10 cellular contexts compared by ENCODE assay signal in genomic region chr6:41200296-41200900, GRCh38. TPM values are rescaled to one million over a fixed set of nuclear protein-coding genes. Genes with fewer than 3 reads are reported as not detected.
DNase-seq lines count a peak whose midpoint lies in the region; ATAC-seq and TF ChIP-seq lines count a peak whose summit lies in the region.
"Had no signal": no experiment of that assay in that cellular context is flagged by ENCODE, and none has a peak within 500 bp of the region (broad histone marks: within the 10 kb centered on the region; RNA-seq: fewer than 3 reads in every experiment).

No MANE protein-coding gene starts in this region.

- H3K4me1 Mint-ChIP-seq in stimulated activated naive CD8-positive, alpha-beta T cell treated with anti-CD3 and anti-CD28 coated beads, Interleukin-15, Interleukin-2, amounts not matched to agents 100 ng/mL and 50 ng/mL, for 24 hours (ENCODE audit: low read depth): peaks cover 53% of the 10 kb centered on the region

- no peaks in the 10 kb centered on the region for H3K27me3 Mint-ChIP-seq in stimulated activated naive CD8-positive, alpha-beta T cell treated with anti-CD3 and anti-CD28 coated beads, Interleukin-15, Interleukin-2, amounts not matched to agents 100 ng/mL and 50 ng/mL, for 24 hours

- H3K9me3 ChIP-seq in Peyer's patch (no peaks in the 10 kb centered on the region), left lung (no peaks in the 10 kb centered on the region)

- no peaks in the 10 kb centered on the region for H3K9me3 Mint-ChIP-seq in stimulated activated naive CD8-positive, alpha-beta T cell treated with anti-CD3 and anti-CD28 coated beads, Interleukin-15, Interleukin-2, amounts not matched to agents 100 ng/mL and 50 ng/mL, for 24 hours

- no peaks in the 10 kb centered on the region for H3K36me3 ChIP-seq in Peyer's patch
- no peaks in the 10 kb centered on the region for H3K36me3 ChIP-seq in left lung

- H3K4me3 ChIP-seq in Peyer's patch (peak overlapping the region in 1 of 4 donors; percentile 5), left lung (peak overlapping the region in 1 of 2 donors; percentile 16)

- intact Hi-C loops in left lung (cut with DNase I): no loop called here

- H3K4me1 ChIP-seq in Peyer's patch: peaks cover 0 to 15% (median 5%) of the 10 kb centered on the region in 4 donors
- peaks cover 0 to 33% of the 10 kb centered on the region in 2 donors for H3K4me1 ChIP-seq in left lung

- no peak for TF ChIP-seq POLR2A in Peyer's patch (IDR thresholded peaks at IDR 0.05)

- H3K27ac ChIP-seq in Peyer's patch (peak overlapping the region; percentile 6 to 75 (median 54)), left lung (peak overlapping the region; percentile 44 to 96)
- H3K27ac ChIP-seq: 22Rv1 had no signal

- H3K27me3 ChIP-seq in Peyer's patch (no peaks in the 10 kb centered on the region), left lung (no peaks in the 10 kb centered on the region)

- H3K27ac Mint-ChIP-seq in stimulated activated naive CD8-positive, alpha-beta T cell treated with anti-CD3 and anti-CD28 coated beads, Interleukin-15, Interleukin-2, amounts not matched to agents 100 ng/mL and 50 ng/mL, for 24 hours: peak overlapping the region; percentile 89

- TF ChIP-seq CTCF in Peyer's patch (IDR thresholded peaks at IDR 0.05): no peak
- TF ChIP-seq CTCF in left lung (IDR thresholded peaks at IDR 0.05): no peak

- DNase-seq in DMS 273 (lab: John Stamatoyannopoulos, UW; ENCODE audit: unreplicated experiment) (peak; percentile 9), DMS 273 treated with DMSO at 0.1 percent for 48 hours (lab: John Stamatoyannopoulos, UW) (no peak), Peyer's patch (peak in 2 of 3 donors; percentile 61 to 64), left lung (peak in 1 of 2 donors; percentile 59), GOT3 (lab: John Stamatoyannopoulos, UW) (no peak), NCI-H1092 (lab: John Stamatoyannopoulos, UW) (no peak)
- peak; percentile 29 for DNase-seq in activated T-helper 9 cell treated with anti-CD3 and anti-CD28 coated beads, Interleukin-2, amount 50 U/mL, for 16 hours (ENCODE audit: low read depth)

- H3K36me3 Mint-ChIP-seq in stimulated activated naive CD8-positive, alpha-beta T cell treated with anti-CD3 and anti-CD28 coated beads, Interleukin-15, Interleukin-2, amounts not matched to agents 100 ng/mL and 50 ng/mL, for 24 hours (ENCODE audit: low read depth): no peaks in the 10 kb centered on the region

- peak; percentile 50 for ATAC-seq in left lung

- peak overlapping the region; percentile 59 for H3K4me3 Mint-ChIP-seq in stimulated activated naive CD8-positive, alpha-beta T cell treated with anti-CD3 and anti-CD28 coated beads, Interleukin-15, Interleukin-2, amounts not matched to agents 100 ng/mL and 50 ng/mL, for 24 hours

RNA-seq across cellular contexts. Expression of gene TREML2, which starts 0.6 kb away (rescaled TPM):
- total RNA-seq in Peyer's patch (under 1 TPM in 1 of 4 donors, not detected in 3; 0.40 TPM), left lung (1 to 10 TPM in 1 of 2 donors, under 1 TPM in 1; 0.32 to 3.2 TPM)

RNA-seq across cellular contexts. Expression of gene TREML4, which starts 27.8 kb away (rescaled TPM):
- not detected for total RNA-seq in Peyer's patch
- total RNA-seq in left lung: under 1 TPM in 1 of 2 donors, not detected in 1; 0.32 TPM
- total RNA-seq: T-helper 1 cell treated with Interleukin-12 subunit alpha and Interleukin-12 subunit beta and Interleukin-4 antibody, amounts not matched to agents 30 ng/mL and 1 ng/mL, for 36 hours had no signal

RNA-seq across cellular contexts. Expression of gene TREM2, which starts 37.5 kb away (rescaled TPM):
- total RNA-seq in Peyer's patch (1 to 10 TPM in 1 of 4 donors, not detected in 3; 1.2 TPM), left lung (10 to 100 TPM; 16.2 to 29.2 TPM)
- total RNA-seq: T-helper 1 cell treated with Interleukin-12 subunit alpha and Interleukin-12 subunit beta and Interleukin-4 antibody, amounts not matched to agents 30 ng/mL and 1 ng/mL, for 36 hours had no signal

RNA-seq across cellular contexts. Expression of gene TREML1, which starts 46.3 kb away (rescaled TPM):
- total RNA-seq in Peyer's patch (not detected), left lung (under 1 TPM; 0.87 to 0.92 TPM)
- total RNA-seq: T-helper 1 cell treated with Interleukin-12 subunit alpha and Interleukin-12 subunit beta and Interleukin-4 antibody, amounts not matched to agents 30 ng/mL and 1 ng/mL, for 36 hours had no signal

Comparison
In these comparisons a context has a peak if more than half of its experiments do, and no peak if none do; other contexts are left out.
1. DNase-seq: peak in DMS 273 (single experiment), Peyer's patch (2 of 3) and activated T-helper 9 cell treated with anti-CD3 and anti-CD28 coated beads, Interleukin-2, amount 50 U/mL, for 16 hours (single experiment); none in DMS 273 treated with DMSO at 0.1 percent for 48 hours (single experiment), GOT3 (single experiment) and NCI-H1092 (single experiment).
2. RNA of gene TREM2, which starts 37.5 kb away (total RNA-seq): 16.2 to 29.2 TPM in left lung; 1.2 TPM in Peyer's patch; every median in the first group is over 4 times any median in the second.